1 cellular context compared by ENCODE assay signal in the genomic region with DNA sequence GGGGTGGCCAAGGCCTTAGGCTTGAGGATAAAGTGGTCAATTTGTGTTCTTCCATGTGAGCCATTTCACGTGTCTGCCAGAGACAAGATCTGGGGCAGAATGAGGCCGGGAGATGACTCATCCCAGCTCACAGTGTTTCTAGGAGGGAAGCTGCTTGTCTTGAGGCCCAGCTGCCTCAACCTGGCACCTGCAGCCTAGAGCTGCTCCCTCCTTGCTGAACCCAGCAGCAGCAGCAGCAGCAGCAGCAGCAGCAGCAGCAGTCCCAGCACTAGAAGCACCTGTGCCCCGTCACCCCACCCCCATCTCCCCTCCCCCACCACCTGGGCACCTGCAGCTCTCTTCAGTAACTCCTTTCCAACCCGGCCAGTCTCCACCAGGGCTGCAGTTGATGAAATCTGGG.
TF ChIP-seq lines count a peak whose summit lies in the region.

No MANE protein-coding gene starts in this region.

TF ChIP-seq in K562, 482 proteins besides CTCF, POLR2A, EP300 and RAD21 (continued from another document):
- TF ChIP-seq, protein P1, sequence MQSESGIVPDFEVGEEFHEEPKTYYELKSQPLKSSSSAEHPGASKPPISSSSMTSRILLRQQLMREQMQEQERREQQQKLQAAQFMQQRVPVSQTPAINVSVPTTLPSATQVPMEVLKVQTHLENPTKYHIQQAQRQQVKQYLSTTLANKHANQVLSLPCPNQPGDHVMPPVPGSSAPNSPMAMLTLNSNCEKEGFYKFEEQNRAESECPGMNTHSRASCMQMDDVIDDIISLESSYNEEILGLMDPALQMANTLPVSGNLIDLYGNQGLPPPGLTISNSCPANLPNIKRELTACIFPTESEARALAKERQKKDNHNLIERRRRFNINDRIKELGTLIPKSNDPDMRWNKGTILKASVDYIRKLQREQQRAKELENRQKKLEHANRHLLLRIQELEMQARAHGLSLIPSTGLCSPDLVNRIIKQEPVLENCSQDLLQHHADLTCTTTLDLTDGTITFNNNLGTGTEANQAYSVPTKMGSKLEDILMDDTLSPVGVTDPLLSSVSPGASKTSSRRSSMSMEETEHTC (IDR thresholded peaks at IDR 0.05), result no peak
- TF ChIP-seq BHLHE40 (IDR thresholded peaks at IDR 0.05; ENCODE audit: low read length) (peak; percentile 24; the same call in 1 of the 2 replicates), JUN (IDR thresholded peaks at IDR 0.05; ENCODE audit: borderline replicate concordance, low read depth, low read length) (peak; percentile 45; the same call in 1 of the 2 replicates), JUN (CRISPR knock-in tag; IDR thresholded peaks at IDR 0.05; ENCODE audit: borderline replicate concordance) (no peak), JUND (IDR thresholded peaks at IDR 0.05; ENCODE audit: borderline replicate concordance, low read depth, low read length) (peak; percentile 67; the same call in 1 of the 2 replicates), JUND (tag; IDR thresholded peaks at IDR 0.05; ENCODE audit: borderline replicate concordance, low read depth, low read length) (peak; percentile 50; the same call in 1 of the 3 replicates)
